ENCODE assay signal across 7 cellular contexts in the genomic region with DNA sequence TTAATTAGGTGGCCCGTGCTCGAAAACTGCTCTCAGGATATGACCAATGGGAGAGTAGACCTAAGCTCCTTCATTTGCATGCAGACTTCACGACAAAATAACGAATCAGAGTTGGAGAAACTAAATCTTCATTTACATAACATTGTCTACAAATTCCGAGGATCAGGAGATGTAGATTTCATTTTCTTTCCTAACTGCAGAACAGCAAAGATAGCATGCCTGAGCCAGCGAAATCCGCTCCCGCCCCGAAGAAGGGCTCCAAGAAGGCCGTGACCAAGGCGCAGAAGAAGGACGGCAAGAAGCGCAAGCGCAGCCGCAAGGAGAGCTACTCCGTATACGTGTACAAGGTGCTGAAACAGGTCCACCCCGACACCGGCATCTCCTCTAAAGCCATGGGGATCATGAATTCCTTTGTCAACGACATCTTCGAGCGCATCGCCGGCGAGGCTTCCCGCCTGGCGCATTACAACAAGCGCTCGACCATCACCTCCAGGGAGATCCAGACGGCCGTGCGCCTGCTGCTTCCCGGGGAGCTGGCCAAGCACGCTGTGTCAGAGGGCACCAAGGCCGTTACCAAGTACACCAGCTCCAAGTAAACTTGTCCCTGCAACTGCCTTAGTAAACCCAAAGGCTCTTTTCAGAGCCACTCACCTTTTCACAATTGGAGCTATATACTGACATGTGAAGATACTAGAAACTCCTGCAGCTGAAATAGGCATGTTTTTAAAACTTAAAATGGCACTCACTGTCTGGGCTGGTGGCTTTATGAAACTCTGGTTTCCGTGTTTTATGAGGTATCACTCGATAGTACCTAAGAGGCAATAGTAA.
DNase-seq lines count a peak whose midpoint lies in the region; ATAC-seq and TF ChIP-seq lines count a peak whose summit lies in the region.

No MANE protein-coding gene starts in this region.

- H3K36me3 ChIP-seq in fibroblast of lung (ENCODE audit: control insufficient read depth, insufficient read depth, low read length) (no peaks in the 10 kb centered on the region), muscle layer of duodenum (ENCODE audit: control insufficient read depth in 1 of 2, insufficient read depth in 2 of 2, low read length in 2 of 2) (no peaks in the 10 kb centered on the region), thyroid gland (no peaks in the 10 kb centered on the region)

- no peaks in the 10 kb centered on the region for H3K4me1 ChIP-seq in fibroblast of lung (ENCODE audit: control insufficient read depth, extremely low read depth, insufficient read depth, low read length)
- H3K4me1 ChIP-seq in muscle layer of duodenum (ENCODE audit: control insufficient read depth in 1 of 2, insufficient read depth in 2 of 2, low read length in 2 of 2) = peaks cover 0 to 8% of the 10 kb centered on the region in 2 donors
- peaks cover 3 to 4% of the 10 kb centered on the region in 2 donors for H3K4me1 ChIP-seq in thyroid gland

- peak overlapping the region; percentile 49 for H2AFZ ChIP-seq in fibroblast of lung (ENCODE audit: low read length)

- H3K4me3 ChIP-seq in fibroblast of lung (replicated peaks in 1 of 4; ENCODE audit: control extremely low read depth in 1 of 4, insufficient read depth in 1 of 4, low read depth in 3 of 4, low read length in 4 of 4) = peak overlapping the region; percentile 26 to 63 (median 44)
- peak overlapping the region; percentile 64 to 72 for H3K4me3 ChIP-seq in muscle layer of duodenum (ENCODE audit: low read depth in 1 of 2, low read length in 2 of 2)
- peak overlapping the region in 2 of 3 donors; percentile 25 to 30 for H3K4me3 ChIP-seq in thyroid gland (replicated peaks in 1 of 3)

- H4K20me1 ChIP-seq in fibroblast of lung (ENCODE audit: control insufficient read depth, extremely low read depth, insufficient read depth, low read length) = no peaks in the 10 kb centered on the region

- H3K79me2 ChIP-seq in fibroblast of lung (ENCODE audit: control insufficient read depth, insufficient read depth, low read length) = no peaks in the 10 kb centered on the region

- ATAC-seq in GM19043 (IDR thresholded peaks at IDR 0.05; ENCODE audit: low read depth, unreplicated experiment) = peak; percentile 60

- H3K27me3 ChIP-seq in fibroblast of lung (ENCODE audit: control insufficient read depth, insufficient read depth, low read length) (no peaks in the 10 kb centered on the region), muscle layer of duodenum (ENCODE audit: low read depth, low read length) (no peaks in the 10 kb centered on the region), thyroid gland (no peaks in the 10 kb centered on the region)

- TF ChIP-seq CTCF in fibroblast of lung (conservative IDR thresholded peaks at IDR 0.05 in 1 of 2, IDR thresholded peaks at IDR 0.05 in 1 of 2; ENCODE audit: low read depth in 1 of 2, low read length in 2 of 2) (no peak), thyroid gland (IDR thresholded peaks at IDR 0.05) (no peak)

- 1 to 2% methylated on average over 20 to 32 of the region's 37 CpGs for WGBS in thyroid gland, 2 donors

- DNase-seq in NCI-H1105 (lab: John Stamatoyannopoulos, UW) = peak; percentile 85
- DNase-seq in activated T-helper 9 cell treated with anti-CD3 and anti-CD28 coated beads, Interleukin-2, amount 50 U/mL, for 16 hours (ENCODE audit: low read depth) = peak; percentile 21
- DNase-seq in fibroblast of lung (ENCODE audit: low read depth in 2 of 2) = peak; percentile 91 to 95
- DNase-seq in thyroid gland = peak; percentile 68 to 71
- DNase-seq in NCI-H128 (lab: John Stamatoyannopoulos, UW; ENCODE audit: unreplicated experiment) = no peak

- intact Hi-C loops in thyroid gland (cut with DNase I) = loop anchor here (10.0 kb wide), 1 partner anchor 59 kb away; a partner anchor contains a TSS

- peak; percentile 27 to 95 for TF ChIP-seq POLR2A in thyroid gland (IDR thresholded peaks at IDR 0.05)

- H3K27ac ChIP-seq in fibroblast of lung (ENCODE audit: insufficient read depth, low read length) = peak overlapping the region; percentile 68
- H3K27ac ChIP-seq in muscle layer of duodenum (ENCODE audit: low read length) = peak overlapping the region; percentile 76
- H3K27ac ChIP-seq in thyroid gland = peak overlapping the region; percentile 69 to 89 (median 75)

- H3K9me3 ChIP-seq in fibroblast of lung (ENCODE audit: control insufficient read depth, insufficient read depth, low read depth, low read length) (no peaks in the 10 kb centered on the region), muscle layer of duodenum (ENCODE audit: control insufficient read depth in 1 of 2, low read length in 2 of 2) (no peaks in the 10 kb centered on the region), thyroid gland (no peaks in the 10 kb centered on the region)

- H3K4me2 ChIP-seq in fibroblast of lung (ENCODE audit: extremely low read depth, insufficient read depth, low read length) = peak overlapping the region; percentile 83

- H3K9ac ChIP-seq in fibroblast of lung (ENCODE audit: insufficient read depth, low read length) = no peak overlapping the region
